Comparison of ENCODE assay signal across 11 cellular contexts in genomic region chr6:155341130-155341828, GRCh38. TPM values are rescaled to one million over a fixed set of nuclear protein-coding genes. Genes with fewer than 3 reads are reported as not detected.
DNase-seq lines count a peak whose midpoint lies in the region; ATAC-seq and TF ChIP-seq lines count a peak whose summit lies in the region.
"Had no signal": no experiment of that assay in that cellular context is flagged by ENCODE, and none has a peak within 500 bp of the region (broad histone marks: within the 10 kb centered on the region; RNA-seq: fewer than 3 reads in every experiment).

No MANE protein-coding gene starts in this region.

- no peak overlapping the region for H3K4me3 ChIP-seq in Peyer's patch
- H3K4me3 ChIP-seq: mucosa of descending colon had no signal

- no peaks in the 10 kb centered on the region for H3K27me3 ChIP-seq in Peyer's patch

- no peaks in the 10 kb centered on the region for H3K9me3 ChIP-seq in Peyer's patch
- H3K9me3 ChIP-seq: mucosa of descending colon, SK-N-SH had no signal

- TF ChIP-seq CTCF in Peyer's patch (IDR thresholded peaks at IDR 0.05): no peak

- no peaks in the 10 kb centered on the region for H3K4me1 ChIP-seq in Peyer's patch

- DNase-seq in H4 (ENCODE audit: low spot score) (peak; percentile 11), NAMALWA (ENCODE audit: low spot score) (peak; percentile 30), glomerular visceral epithelial cell (ENCODE audit: extremely low spot score) (peak; percentile 57), substantia nigra (lab: John Stamatoyannopoulos, UW) (no peak), NCI-H2081 (lab: John Stamatoyannopoulos, UW) (no peak), Peyer's patch (no peak)
- DNase-seq: cerebellar nuclear complex, mucosa of descending colon, SK-N-SH had no signal

- no peaks in the 10 kb centered on the region for H3K36me3 ChIP-seq in Peyer's patch

- no peak overlapping the region for H3K27ac ChIP-seq in substantia nigra (ENCODE audit: low read depth, low read length, poor library complexity, severe bottlenecking)
- H3K27ac ChIP-seq in Peyer's patch: no peak overlapping the region

- TF ChIP-seq POLR2A in Peyer's patch (IDR thresholded peaks at IDR 0.05): no peak

- ATAC-seq in GM18502 (IDR thresholded peaks at IDR 0.05; ENCODE audit: poor library complexity, unreplicated experiment) (peak; percentile 72), HG03139 (IDR thresholded peaks at IDR 0.05; ENCODE audit: unreplicated experiment) (no peak)
- ATAC-seq: mucosa of descending colon had no signal

RNA-seq across cellular contexts. Expression of gene TFB1M, which starts 27.0 kb away (rescaled TPM):
- total RNA-seq in H4 (2014; rRNA removed; shearing (Covaris generic)): 8.4 and 15.6 TPM in 2 replicates
- 10 to 100 TPM; 11.4 to 26.4 (median 13.3) TPM for total RNA-seq in Peyer's patch

Comparison
In these comparisons a context has a peak if more than half of its experiments do, and no peak if none do; other contexts are left out.
1. DNase-seq: peak in H4 (single experiment), NAMALWA (single experiment) and glomerular visceral epithelial cell (single experiment); none in substantia nigra (0 of 49), NCI-H2081 (0 of 2) and Peyer's patch (0 of 3).